Comparison of ENCODE assay signal across 15 cellular contexts in the genomic region with DNA sequence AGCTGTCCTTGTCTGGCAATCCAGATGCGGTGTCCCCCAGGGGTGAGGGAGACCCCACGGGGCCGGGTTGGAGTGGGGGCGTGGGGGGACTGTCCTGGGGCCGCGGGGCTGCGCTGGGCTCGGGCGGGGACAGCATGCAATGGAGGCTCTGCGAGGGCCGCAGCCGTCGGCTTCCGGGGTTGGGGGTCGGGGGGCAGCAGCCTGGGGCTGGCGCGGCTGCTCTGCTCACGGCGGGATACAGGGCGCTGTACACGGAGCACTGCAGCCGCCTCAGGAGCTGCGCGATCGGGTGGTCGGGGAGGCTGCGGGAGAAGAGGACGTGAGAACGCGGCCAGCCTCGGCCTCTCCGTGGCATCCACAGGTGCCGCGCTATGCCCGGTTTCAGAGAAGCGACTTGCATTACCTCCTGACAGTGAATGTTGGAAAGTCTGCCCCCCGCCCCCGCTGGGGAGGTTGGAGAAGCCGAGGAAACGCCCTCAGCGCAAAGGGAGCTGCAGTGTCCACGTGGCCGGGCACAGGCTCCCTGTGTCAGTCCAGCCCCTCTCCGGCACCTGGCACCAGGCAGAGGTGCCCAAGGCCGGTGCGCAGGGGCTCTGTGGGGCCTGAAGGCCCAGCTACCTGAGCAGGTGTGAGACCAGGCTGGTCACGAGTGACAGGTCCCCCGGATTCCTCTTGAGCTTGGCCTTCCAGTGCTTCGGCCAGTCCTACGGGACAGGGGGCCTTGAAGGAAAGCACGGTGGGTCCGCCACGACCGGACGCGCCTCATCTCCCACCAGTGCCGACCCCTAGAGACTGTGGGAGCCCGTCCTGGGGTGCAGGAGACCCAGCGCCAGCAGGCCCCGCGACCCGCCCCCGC. TPM values are rescaled to one million over a fixed set of nuclear protein-coding genes. Genes with fewer than 3 reads are reported as not detected.
DNase-seq lines count a peak whose midpoint lies in the region; ATAC-seq, FAIRE-seq and TF ChIP-seq lines count a peak whose summit lies in the region.
"Had no signal": no experiment of that assay in that cellular context is flagged by ENCODE, and none has a peak within 500 bp of the region (broad histone marks: within the 10 kb centered on the region; RNA-seq: fewer than 3 reads in every experiment).

No MANE protein-coding gene starts in this region.

- H4K20me1 ChIP-seq in HepG2 (ENCODE audit: insufficient read depth, low read length): no peaks in the 10 kb centered on the region

- no peaks in the 10 kb centered on the region for H3K4me1 ChIP-seq in HepG2 (ENCODE audit: insufficient read depth, low read length)
- peaks cover 0 to 6% (median 0%) of the 10 kb centered on the region in 4 donors for H3K4me1 ChIP-seq in right lobe of liver
- H3K4me1 ChIP-seq in kidney (ENCODE audit: control insufficient read depth in 1 of 2, insufficient read depth in 1 of 2, low read depth in 1 of 2, low read length in 2 of 2): no peaks in the 10 kb centered on the region
- H3K4me1 ChIP-seq: foreskin keratinocyte, prostate gland had no signal

- H3K4me3 ChIP-seq in HepG2 (replicated peaks in 1 of 3; ENCODE audit: insufficient read depth in 1 of 3, low read depth in 2 of 3, low read length in 3 of 3) (no peak overlapping the region), right lobe of liver (no peak overlapping the region), kidney (ENCODE audit: low read length in 2 of 2) (no peak overlapping the region)

- 98% methylated on average over 42 of the region's 63 CpGs for WGBS in HepG2 (ENCODE audit: low lambda C conversion rate)
- 73% methylated on average over 3 of the region's 63 CpGs for WGBS in right lobe of liver (ENCODE audit: insufficient coverage, low coverage, low lambda C conversion rate, missing lambda C conversion rate)

- CTCF ChIA-PET in HepG2 (lab: Yijun Ruan, JAX; ENCODE audit: low intra/inter-chr PET ratio, low total read pairs): no interaction called here
- CTCF ChIA-PET in RWPE1 (lab: Yijun Ruan, JAX): interaction anchor here (1.1 to 1.3 kb wide), 2 partner anchors 10 to 150 kb away, joined by 3 read pairs; a partner anchor contains a TSS

- TF ChIP-seq RAD21 in HepG2 (CRISPR knock-in tag; IDR thresholded peaks at IDR 0.05): no peak

- in situ Hi-C loops in HepG2 (cut with HindIII; ENCODE audit: extremely low pct_ligation_motif_present, low pct_unique_long_range_greater_than_20kb): no loop called here

- TF ChIP-seq CTCF in HepG2 (CRISPR knock-in tag; IDR thresholded peaks at IDR 0.05) (no peak), right lobe of liver (IDR thresholded peaks at IDR 0.05) (no peak), RWPE1 (conservative IDR thresholded peaks at IDR 0.05; ENCODE audit: low read depth) (no peak), kidney (IDR thresholded peaks at IDR 0.05; ENCODE audit: borderline replicate concordance, extremely low read depth, insufficient read depth) (no peak)

- H3K36me3 ChIP-seq in HepG2 (replicated peaks in 1 of 2; ENCODE audit: control insufficient read depth in 1 of 2, insufficient read depth in 2 of 2, low read length in 2 of 2) (no peaks in the 10 kb centered on the region; a peak in 1 of 5 replicates), right lobe of liver (no peaks in the 10 kb centered on the region), kidney (ENCODE audit: control insufficient read depth in 1 of 2, insufficient read depth in 2 of 2, low read length in 2 of 2) (no peaks in the 10 kb centered on the region)
- H3K36me3 ChIP-seq: prostate gland had no signal

- no peak overlapping the region for H2AFZ ChIP-seq in HepG2 (ENCODE audit: low read length)

- intact Hi-C loops in HepG2 (cut with micrococcal nuclease; ENCODE audit: unreplicated experiment): no loop called here
- intact Hi-C loops in right lobe of liver (cut with DNase I): loop anchor here in 1 of 2 donors (5.0 kb wide), 1 partner anchor 86 kb away; no protein-coding TSS in a partner anchor
- intact Hi-C loops in kidney (cut with DNase I): no loop called here

- POLR2A ChIA-PET in HepG2 (lab: Yijun Ruan, JAX): interaction anchor here (1.3 kb wide), 1 partner anchor 9 kb away, joined by 3 read pairs; no protein-coding TSS in a partner anchor
- POLR2A ChIA-PET in RWPE1 (lab: Yijun Ruan, JAX; ENCODE audit: low non-redundant PET): interaction anchor here (1.1 kb wide), 1 partner anchor 9 kb away, joined by 3 read pairs; a partner anchor contains a TSS

- H3K27ac ChIP-seq in HepG2 (ENCODE audit: extremely low read length, insufficient read depth, low read length) (no peak overlapping the region), right lobe of liver (no peak overlapping the region), RWPE1 (peak overlapping the region; percentile 64), kidney (ENCODE audit: low read depth in 2 of 2, low read length in 2 of 2) (no peak overlapping the region)
- H3K27ac ChIP-seq: epithelial cell of prostate, GM23248, hepatocyte, prostate gland had no signal

- H3K79me2 ChIP-seq in HepG2 (ENCODE audit: insufficient read depth, low read length): no peaks in the 10 kb centered on the region
- H3K79me2 ChIP-seq: hepatocyte had no signal

- H3K4me2 ChIP-seq in HepG2 (ENCODE audit: low read depth, low read length): no peak overlapping the region

- no peaks in the 10 kb centered on the region for H3K9me3 ChIP-seq in HepG2 (ENCODE audit: low read length)
- H3K9me3 ChIP-seq in right lobe of liver: no peaks in the 10 kb centered on the region
- H3K9me3 ChIP-seq in kidney (ENCODE audit: control insufficient read depth in 1 of 2, low read length in 2 of 2): no peaks in the 10 kb centered on the region
- H3K9me3 ChIP-seq: prostate gland had no signal

- H3K9ac ChIP-seq in HepG2 (ENCODE audit: insufficient read depth, low read depth, low read length): no peak overlapping the region
- no peak overlapping the region for H3K9ac ChIP-seq in kidney (ENCODE audit: low read length in 2 of 2)

- FAIRE-seq in HepG2 (lab: Jason Lieb, UNC): no peak
- FAIRE-seq in kidney (lab: Jason Lieb, UNC): no peak

- no peak for DNase-seq in HepG2 (ENCODE audit: low spot score)
- no peak for DNase-seq in right lobe of liver
- DNase-seq in RWPE1 (ENCODE audit: low spot score): no peak
- peak; percentile 76 for DNase-seq in kidney
- no peak for DNase-seq in medulla oblongata (ENCODE audit: extremely low spot score)
- no peak for DNase-seq in ureter (ENCODE audit: low spot score)
- DNase-seq: amniotic stem cell, dorsolateral prefrontal cortex, NCI-H1436 treated with DMSO at 0.1 percent for 48 hours had no signal

- H3K27me3 ChIP-seq in HepG2 (ENCODE audit: control insufficient read depth in 1 of 2, insufficient read depth in 2 of 2, low read length in 2 of 2) (no peaks in the 10 kb centered on the region), right lobe of liver (no peaks in the 10 kb centered on the region)
- H3K27me3 ChIP-seq: dorsolateral prefrontal cortex, foreskin keratinocyte, hepatocyte had no signal

- TF ChIP-seq POLR2A in HepG2 (IDR thresholded peaks at IDR 0.05; ENCODE audit: insufficient read depth in 1 of 2, low read depth in 2 of 2, low read length in 2 of 2) (no peak), right lobe of liver (IDR thresholded peaks at IDR 0.05) (no peak)

- no peak for TF ChIP-seq EP300 in HepG2 (IDR thresholded peaks at IDR 0.05; ENCODE audit: low read depth in 2 of 2, low read length in 2 of 2)
- TF ChIP-seq EP300 in HepG2 (CRISPR knock-in tag; IDR thresholded peaks at IDR 0.05; ENCODE audit: borderline replicate concordance): no peak

- ATAC-seq in HepG2 (peak; percentile 1; the same call in 1 of the 3 replicates), right lobe of liver (no peak), GM21717 (IDR thresholded peaks at IDR 0.05; ENCODE audit: unreplicated experiment) (no peak)

- BruUV-seq in HepG2 (replicated peaks; lab: Mats Ljungman, UMichigan): no TSS peak

RNA-seq across cellular contexts. Expression of a gene that starts 9.4 kb away (rescaled TPM):
- total RNA-seq in HepG2 (2016; rRNA removed; fragmentation: Illumina TruSeq; extraction: Trizol) (17.0 and 20.7 TPM in 2 replicates), right lobe of liver (10 to 100 TPM in 3 of 6 experiments, 1 to 10 TPM in 3; 5.6 to 17.9 (median 11.2) TPM), kidney (15.1 TPM), ureter (7.7 TPM)
- total RNA-seq in HepG2 (2016; cell fraction: cytosol; rRNA removed; fragmentation: Illumina TruSeq; extraction: Trizol; ENCODE audit: low read depth): 5.1 and 5.8 TPM in 2 replicates
- 16.3 and 20.7 TPM in 2 replicates for total RNA-seq in HepG2 (2016; cell fraction: insoluble cytoplasmic fraction; rRNA removed; fragmentation: Illumina TruSeq; extraction: Trizol)
- 12.5 and 13.4 TPM in 2 replicates for total RNA-seq in HepG2 (2016; cell fraction: membrane; rRNA removed; fragmentation: Illumina TruSeq; extraction: Trizol)
- total RNA-seq in HepG2 (2016; cell fraction: nucleus; rRNA removed; fragmentation: Illumina TruSeq; extraction: Trizol): 9.5 and 13.5 TPM in 2 replicates
- polyA plus RNA-seq in HepG2 (2011; rRNA removed) (9.1 and 11.8 TPM in 2 replicates), kidney (ENCODE audit: insufficient read depth, low read depth, low replicate concordance) (12.6 TPM)
- 13.4 and 23.3 TPM in 2 replicates for polyA plus RNA-seq in HepG2 (2011; cell fraction: cytosol; rRNA removed)
- polyA plus RNA-seq in HepG2 (2011; cell fraction: nucleus; rRNA removed): 26.3 and 28.3 TPM in 2 replicates
- polyA plus RNA-seq in HepG2 (2012): 6.8 and 12.5 TPM in 2 replicates
- polyA plus RNA-seq in HepG2 (2016; cell fraction: cytosol; fragmentation: Illumina TruSeq; extraction: Trizol; ENCODE audit: low read depth): 3.0 and 3.1 TPM in 2 replicates
- 13.3 and 14.0 TPM in 2 replicates for polyA plus RNA-seq in HepG2 (2016; cell fraction: insoluble cytoplasmic fraction; fragmentation: Illumina TruSeq; extraction: Trizol; ENCODE audit: low read depth)
- polyA plus RNA-seq in HepG2 (2016; cell fraction: membrane; fragmentation: Illumina TruSeq; extraction: Trizol; ENCODE audit: low read depth): 5.3 and 7.7 TPM in 2 replicates
- 14.9 and 15.5 TPM in 2 replicates for polyA plus RNA-seq in HepG2 (2016; cell fraction: nucleus; fragmentation: Illumina TruSeq; extraction: Trizol; ENCODE audit: insufficient read depth, low read depth)
- 3.5 and 31.4 TPM in 2 replicates for polyA minus RNA-seq in HepG2 (2011; rRNA and poly(A)+ RNA removed; ENCODE audit: low replicate concordance)
- 16.7 and 20.7 TPM in 2 replicates for polyA minus RNA-seq in HepG2 (2011; cell fraction: cytosol; rRNA and poly(A)+ RNA removed)
- 8.8 and 8.9 TPM in 2 replicates for polyA minus RNA-seq in HepG2 (2011; cell fraction: nucleus; rRNA and poly(A)+ RNA removed)

RNA-seq across cellular contexts. Expression of a gene that starts 9.8 kb away (rescaled TPM):
- total RNA-seq in HepG2 (2016; rRNA removed; fragmentation: Illumina TruSeq; extraction: Trizol): 3.8 and 10.1 TPM in 2 replicates
- total RNA-seq in HepG2 (2016; cell fraction: cytosol; rRNA removed; fragmentation: Illumina TruSeq; extraction: Trizol; ENCODE audit: low read depth): 2.4 and 3.2 TPM in 2 replicates
- total RNA-seq in HepG2 (2016; cell fraction: insoluble cytoplasmic fraction; rRNA removed; fragmentation: Illumina TruSeq; extraction: Trizol): 4.2 and 9.2 TPM in 2 replicates
- total RNA-seq in HepG2 (2016; cell fraction: membrane; rRNA removed; fragmentation: Illumina TruSeq; extraction: Trizol): 5.2 and 6.8 TPM in 2 replicates
- 13.1 and 15.5 TPM in 2 replicates for total RNA-seq in HepG2 (2016; cell fraction: nucleus; rRNA removed; fragmentation: Illumina TruSeq; extraction: Trizol)
- polyA plus RNA-seq in HepG2 (2011; rRNA removed): 13.2 and 18.6 TPM in 2 replicates
- polyA plus RNA-seq in HepG2 (2011; cell fraction: cytosol; rRNA removed): 4.5 and 5.7 TPM in 2 replicates
- 111 and 130 TPM in 2 replicates for polyA plus RNA-seq in HepG2 (2011; cell fraction: nucleus; rRNA removed)
- 7.5 and 10.0 TPM in 2 replicates for polyA plus RNA-seq in HepG2 (2012)
- polyA plus RNA-seq in HepG2 (2016; cell fraction: cytosol; fragmentation: Illumina TruSeq; extraction: Trizol; ENCODE audit: low read depth): 2.5 and 3.3 TPM in 2 replicates
- polyA plus RNA-seq in HepG2 (2016; cell fraction: insoluble cytoplasmic fraction; fragmentation: Illumina TruSeq; extraction: Trizol; ENCODE audit: low read depth): 4.6 and 6.5 TPM in 2 replicates
- 5.7 and 6.3 TPM in 2 replicates for polyA plus RNA-seq in HepG2 (2016; cell fraction: membrane; fragmentation: Illumina TruSeq; extraction: Trizol; ENCODE audit: low read depth)
- 51.9 and 55.4 TPM in 2 replicates for polyA plus RNA-seq in HepG2 (2016; cell fraction: nucleus; fragmentation: Illumina TruSeq; extraction: Trizol; ENCODE audit: insufficient read depth, low read depth)
- 4.4 and 8.1 TPM in 2 replicates for polyA minus RNA-seq in HepG2 (2011; rRNA and poly(A)+ RNA removed; ENCODE audit: low replicate concordance)
- 2.2 and 5.0 TPM in 2 replicates for polyA minus RNA-seq in HepG2 (2011; cell fraction: cytosol; rRNA and poly(A)+ RNA removed)
- polyA minus RNA-seq in HepG2 (2011; cell fraction: nucleus; rRNA and poly(A)+ RNA removed): 6.8 and 7.5 TPM in 2 replicates
- 10 to 100 TPM in 3 of 6 experiments, 1 to 10 TPM in 3; 5.6 to 12.4 (median 9.4) TPM for total RNA-seq in right lobe of liver
- 24.4 TPM for total RNA-seq in kidney
- 18.3 TPM for polyA plus RNA-seq in kidney (ENCODE audit: insufficient read depth, low read depth, low replicate concordance)
- 17.7 TPM for total RNA-seq in ureter

RNA-seq across cellular contexts. Expression of a gene that starts 10.4 kb away (rescaled TPM):
- total RNA-seq in HepG2 (2016; rRNA removed; fragmentation: Illumina TruSeq; extraction: Trizol) (6.8 and 17.7 TPM in 2 replicates), right lobe of liver (10 to 100 TPM in 2 of 6 experiments, 1 to 10 TPM in 4; 6.9 to 13.4 (median 9.1) TPM), kidney (35.4 TPM), ureter (44.1 TPM)
- 4.4 and 4.7 TPM in 2 replicates for total RNA-seq in HepG2 (2016; cell fraction: cytosol; rRNA removed; fragmentation: Illumina TruSeq; extraction: Trizol; ENCODE audit: low read depth)
- total RNA-seq in HepG2 (2016; cell fraction: insoluble cytoplasmic fraction; rRNA removed; fragmentation: Illumina TruSeq; extraction: Trizol): 4.5 and 15.9 TPM in 2 replicates
- total RNA-seq in HepG2 (2016; cell fraction: membrane; rRNA removed; fragmentation: Illumina TruSeq; extraction: Trizol): 5.4 and 8.2 TPM in 2 replicates
- 22.3 and 26.8 TPM in 2 replicates for total RNA-seq in HepG2 (2016; cell fraction: nucleus; rRNA removed; fragmentation: Illumina TruSeq; extraction: Trizol)
- polyA plus RNA-seq in HepG2 (2011; rRNA removed) (18.0 and 24.3 TPM in 2 replicates), kidney (ENCODE audit: insufficient read depth, low read depth, low replicate concordance) (16.4 TPM)
- 8.0 and 12.2 TPM in 2 replicates for polyA plus RNA-seq in HepG2 (2011; cell fraction: cytosol; rRNA removed)
- 148 and 167 TPM in 2 replicates for polyA plus RNA-seq in HepG2 (2011; cell fraction: nucleus; rRNA removed)
- polyA plus RNA-seq in HepG2 (2012): 16.1 and 20.0 TPM in 2 replicates
- polyA plus RNA-seq in HepG2 (2016; cell fraction: cytosol; fragmentation: Illumina TruSeq; extraction: Trizol; ENCODE audit: low read depth): 2.3 and 3.4 TPM in 2 replicates
- polyA plus RNA-seq in HepG2 (2016; cell fraction: insoluble cytoplasmic fraction; fragmentation: Illumina TruSeq; extraction: Trizol; ENCODE audit: low read depth): 7.0 and 9.8 TPM in 2 replicates
- 4.7 and 8.3 TPM in 2 replicates for polyA plus RNA-seq in HepG2 (2016; cell fraction: membrane; fragmentation: Illumina TruSeq; extraction: Trizol; ENCODE audit: low read depth)
- polyA plus RNA-seq in HepG2 (2016; cell fraction: nucleus; fragmentation: Illumina TruSeq; extraction: Trizol; ENCODE audit: insufficient read depth, low read depth): 66.1 and 72.8 TPM in 2 replicates
- polyA minus RNA-seq in HepG2 (2011; rRNA and poly(A)+ RNA removed; ENCODE audit: low replicate concordance): 14.5 and 22.1 TPM in 2 replicates
- 4.0 and 6.3 TPM in 2 replicates for polyA minus RNA-seq in HepG2 (2011; cell fraction: cytosol; rRNA and poly(A)+ RNA removed)
- 27.8 and 28.5 TPM in 2 replicates for polyA minus RNA-seq in HepG2 (2011; cell fraction: nucleus; rRNA and poly(A)+ RNA removed)

RNA-seq across cellular contexts. Expression of a gene that starts 24.4 kb away (rescaled TPM):
- total RNA-seq in HepG2 (2016; rRNA removed; fragmentation: Illumina TruSeq; extraction: Trizol) (1.2 and 2.5 TPM in 2 replicates), right lobe of liver (10 to 100 TPM; 35.0 to 72.2 (median 53.7) TPM), kidney (118 TPM), ureter (89.8 TPM)
- 4.2 and 5.8 TPM in 2 replicates for total RNA-seq in HepG2 (2016; cell fraction: cytosol; rRNA removed; fragmentation: Illumina TruSeq; extraction: Trizol; ENCODE audit: low read depth)
- total RNA-seq in HepG2 (2016; cell fraction: insoluble cytoplasmic fraction; rRNA removed; fragmentation: Illumina TruSeq; extraction: Trizol): 1.4 and 2.6 TPM in 2 replicates
- total RNA-seq in HepG2 (2016; cell fraction: membrane; rRNA removed; fragmentation: Illumina TruSeq; extraction: Trizol): 3.5 TPM in 2 replicates
- total RNA-seq in HepG2 (2016; cell fraction: nucleus; rRNA removed; fragmentation: Illumina TruSeq; extraction: Trizol): 2.4 and 3.5 TPM in 2 replicates
- polyA plus RNA-seq in HepG2 (2011; rRNA removed) (3.9 and 4.3 TPM in 2 replicates), kidney (ENCODE audit: insufficient read depth, low read depth, low replicate concordance) (82.6 TPM)
- 1.5 and 2.1 TPM in 2 replicates for polyA plus RNA-seq in HepG2 (2011; cell fraction: cytosol; rRNA removed)
- polyA plus RNA-seq in HepG2 (2011; cell fraction: nucleus; rRNA removed): 28.1 and 29.8 TPM in 2 replicates
- polyA plus RNA-seq in HepG2 (2012): 2.7 and 6.1 TPM in 2 replicates
- polyA plus RNA-seq in HepG2 (2016; cell fraction: cytosol; fragmentation: Illumina TruSeq; extraction: Trizol; ENCODE audit: low read depth): 1.1 TPM in 2 replicates
- polyA plus RNA-seq in HepG2 (2016; cell fraction: insoluble cytoplasmic fraction; fragmentation: Illumina TruSeq; extraction: Trizol; ENCODE audit: low read depth): 1.1 and 1.2 TPM in 2 replicates
- polyA plus RNA-seq in HepG2 (2016; cell fraction: membrane; fragmentation: Illumina TruSeq; extraction: Trizol; ENCODE audit: low read depth): 1.0 and 1.2 TPM in 2 replicates
- polyA plus RNA-seq in HepG2 (2016; cell fraction: nucleus; fragmentation: Illumina TruSeq; extraction: Trizol; ENCODE audit: insufficient read depth, low read depth): 11.0 and 12.6 TPM in 2 replicates
- polyA minus RNA-seq in HepG2 (2011; rRNA and poly(A)+ RNA removed; ENCODE audit: low replicate concordance): 2.9 and 43.1 TPM in 2 replicates
- 1.6 and 2.8 TPM in 2 replicates for polyA minus RNA-seq in HepG2 (2011; cell fraction: cytosol; rRNA and poly(A)+ RNA removed)
- polyA minus RNA-seq in HepG2 (2011; cell fraction: nucleus; rRNA and poly(A)+ RNA removed): 4.5 and 5.8 TPM in 2 replicates

RNA-seq across cellular contexts. Expression of a gene that starts 53.3 kb away (rescaled TPM):
- total RNA-seq in HepG2 (2016; rRNA removed; fragmentation: Illumina TruSeq; extraction: Trizol) (11.0 and 11.2 TPM in 2 replicates), right lobe of liver (1 to 10 TPM; 1.8 to 5.0 (median 3.3) TPM), kidney (16.3 TPM), ureter (7.4 TPM)
- total RNA-seq in HepG2 (2016; cell fraction: cytosol; rRNA removed; fragmentation: Illumina TruSeq; extraction: Trizol; ENCODE audit: low read depth): 9.1 and 14.3 TPM in 2 replicates
- 11.7 and 12.8 TPM in 2 replicates for total RNA-seq in HepG2 (2016; cell fraction: insoluble cytoplasmic fraction; rRNA removed; fragmentation: Illumina TruSeq; extraction: Trizol)
- 14.6 and 17.6 TPM in 2 replicates for total RNA-seq in HepG2 (2016; cell fraction: membrane; rRNA removed; fragmentation: Illumina TruSeq; extraction: Trizol)
- 9.0 and 10.4 TPM in 2 replicates for total RNA-seq in HepG2 (2016; cell fraction: nucleus; rRNA removed; fragmentation: Illumina TruSeq; extraction: Trizol)
- polyA plus RNA-seq in HepG2 (2011; rRNA removed) (5.7 and 6.3 TPM in 2 replicates), kidney (ENCODE audit: insufficient read depth, low read depth, low replicate concordance) (13.4 TPM)
- polyA plus RNA-seq in HepG2 (2011; cell fraction: cytosol; rRNA removed): 3.3 and 3.5 TPM in 2 replicates
- polyA plus RNA-seq in HepG2 (2011; cell fraction: nucleus; rRNA removed): 14.9 and 16.4 TPM in 2 replicates
- 8.1 and 9.7 TPM in 2 replicates for polyA plus RNA-seq in HepG2 (2012)
- 17.1 and 17.6 TPM in 2 replicates for polyA plus RNA-seq in HepG2 (2016; cell fraction: cytosol; fragmentation: Illumina TruSeq; extraction: Trizol; ENCODE audit: low read depth)
- polyA plus RNA-seq in HepG2 (2016; cell fraction: insoluble cytoplasmic fraction; fragmentation: Illumina TruSeq; extraction: Trizol; ENCODE audit: low read depth): 12.9 and 16.7 TPM in 2 replicates
- polyA plus RNA-seq in HepG2 (2016; cell fraction: membrane; fragmentation: Illumina TruSeq; extraction: Trizol; ENCODE audit: low read depth): 20.1 and 25.8 TPM in 2 replicates
- polyA plus RNA-seq in HepG2 (2016; cell fraction: nucleus; fragmentation: Illumina TruSeq; extraction: Trizol; ENCODE audit: insufficient read depth, low read depth): 25.8 and 32.4 TPM in 2 replicates
- polyA minus RNA-seq in HepG2 (2011; rRNA and poly(A)+ RNA removed; ENCODE audit: low replicate concordance): 6.0 and 18.6 TPM in 2 replicates
- polyA minus RNA-seq in HepG2 (2011; cell fraction: cytosol; rRNA and poly(A)+ RNA removed): 1.4 and 1.8 TPM in 2 replicates
- 7.2 and 7.7 TPM in 2 replicates for polyA minus RNA-seq in HepG2 (2011; cell fraction: nucleus; rRNA and poly(A)+ RNA removed)
